Comparison of ENCODE assay signal across 1 cellular context in genomic region chr3:183265713-183266417, GRCh38.
TF ChIP-seq lines count a peak whose summit lies in the region.

No MANE protein-coding gene starts in this region.

TF ChIP-seq in HepG2, 621 proteins besides CTCF, POLR2A, EP300 and RAD21 (continued from another document):
- TF ChIP-seq HIC2 (CRISPR knock-in tag; IDR thresholded peaks at IDR 0.05; ENCODE audit: low read depth) (peak; percentile 92; the same call in 1 of the 2 replicates), TCF7 (IDR thresholded peaks at IDR 0.05; ENCODE audit: low read depth) (peak; percentile 67), NR2F6 (IDR thresholded peaks at IDR 0.05) (no peak), NR2F6 (CRISPR knock-in tag; IDR thresholded peaks at IDR 0.05) (no peak), ZNF432 (CRISPR knock-in tag; IDR thresholded peaks at IDR 0.05; ENCODE audit: borderline replicate concordance) (no peak), MAZ (IDR thresholded peaks at IDR 0.05; ENCODE audit: borderline replicate concordance, low read depth, low read length) (no peak), MAZ (CRISPR knock-in tag; IDR thresholded peaks at IDR 0.05; ENCODE audit: low read depth) (no peak), NR2F1 (CRISPR knock-in tag; IDR thresholded peaks at IDR 0.05) (peak in 1 of 2 experiments; percentile 66; a peak in 2 of 4 replicates), RNF2 (conservative IDR thresholded peaks at IDR 0.05; ENCODE audit: low read depth) (no peak), NCOR1 (IDR thresholded peaks at IDR 0.05; ENCODE audit: borderline replicate concordance, low read length) (peak; percentile 58; the same call in 1 of the 2 replicates), HNF4A (CRISPR knock-in tag; IDR thresholded peaks at IDR 0.05) (peak; percentile 46), CHD4 (IDR thresholded peaks at IDR 0.05; ENCODE audit: borderline replicate concordance, low read length) (no peak), FOSL2 (CRISPR knock-in tag; IDR thresholded peaks at IDR 0.05) (0 out of 2 replicates have a peak, but pooled peaks have one; percentile 18), IKZF4 (CRISPR knock-in tag; IDR thresholded peaks at IDR 0.05; ENCODE audit: borderline replicate concordance, low read depth, not compliant biosample characterization) (no peak), TEAD2 (CRISPR knock-in tag; IDR thresholded peaks at IDR 0.05) (no peak), HOXA7 (CRISPR knock-in tag; IDR thresholded peaks at IDR 0.05) (no peak), TEAD3 (CRISPR knock-in tag; optimal IDR thresholded peaks at IDR 0.05; ENCODE audit: borderline replicate concordance) (peak; percentile 7), SOX5 (CRISPR knock-in tag; IDR thresholded peaks at IDR 0.05; ENCODE audit: borderline replicate concordance) (0 out of 2 replicates have a peak, but pooled peaks have one; percentile 20), ATF7 (IDR thresholded peaks at IDR 0.05) (no peak), ATF7 (CRISPR knock-in tag; IDR thresholded peaks at IDR 0.05) (no peak), ZNF839 (CRISPR knock-in tag; IDR thresholded peaks at IDR 0.05; ENCODE audit: borderline replicate concordance) (no peak), ZNF784 (CRISPR knock-in tag; IDR thresholded peaks at IDR 0.05; ENCODE audit: borderline replicate concordance) (no peak), BCL6 (CRISPR knock-in tag; IDR thresholded peaks at IDR 0.05) (peak; percentile 71), MXD3 (CRISPR knock-in tag; IDR thresholded peaks at IDR 0.05) (no peak), MIXL1 (CRISPR knock-in tag; IDR thresholded peaks at IDR 0.05) (0 out of 2 replicates have a peak, but pooled peaks have one; percentile 19), MTF2 (CRISPR knock-in tag; IDR thresholded peaks at IDR 0.05; ENCODE audit: borderline replicate concordance) (no peak), FOXJ3 (CRISPR knock-in tag; IDR thresholded peaks at IDR 0.05; ENCODE audit: borderline replicate concordance) (no peak), CREB1 (IDR thresholded peaks at IDR 0.05) (no peak), CREB1 (CRISPR knock-in tag; IDR thresholded peaks at IDR 0.05) (0 out of 2 replicates have a peak, but pooled peaks have one; percentile 23), TFAP4 (IDR thresholded peaks at IDR 0.05; ENCODE audit: borderline replicate concordance, low read depth) (peak; percentile 75), HNRNPL (IDR thresholded peaks at IDR 0.05; ENCODE audit: low read depth, low read length) (0 out of 2 replicates have a peak, but pooled peaks have one; percentile 68), NFIC (IDR thresholded peaks at IDR 0.05; ENCODE audit: low read length) (no peak), ZNF101 (CRISPR knock-in tag; IDR thresholded peaks at IDR 0.05; ENCODE audit: borderline replicate concordance, low read depth) (no peak), ZNF513 (CRISPR knock-in tag; conservative IDR thresholded peaks at IDR 0.05) (no peak)
